7 cellular contexts compared by ENCODE assay signal in the genomic region with DNA sequence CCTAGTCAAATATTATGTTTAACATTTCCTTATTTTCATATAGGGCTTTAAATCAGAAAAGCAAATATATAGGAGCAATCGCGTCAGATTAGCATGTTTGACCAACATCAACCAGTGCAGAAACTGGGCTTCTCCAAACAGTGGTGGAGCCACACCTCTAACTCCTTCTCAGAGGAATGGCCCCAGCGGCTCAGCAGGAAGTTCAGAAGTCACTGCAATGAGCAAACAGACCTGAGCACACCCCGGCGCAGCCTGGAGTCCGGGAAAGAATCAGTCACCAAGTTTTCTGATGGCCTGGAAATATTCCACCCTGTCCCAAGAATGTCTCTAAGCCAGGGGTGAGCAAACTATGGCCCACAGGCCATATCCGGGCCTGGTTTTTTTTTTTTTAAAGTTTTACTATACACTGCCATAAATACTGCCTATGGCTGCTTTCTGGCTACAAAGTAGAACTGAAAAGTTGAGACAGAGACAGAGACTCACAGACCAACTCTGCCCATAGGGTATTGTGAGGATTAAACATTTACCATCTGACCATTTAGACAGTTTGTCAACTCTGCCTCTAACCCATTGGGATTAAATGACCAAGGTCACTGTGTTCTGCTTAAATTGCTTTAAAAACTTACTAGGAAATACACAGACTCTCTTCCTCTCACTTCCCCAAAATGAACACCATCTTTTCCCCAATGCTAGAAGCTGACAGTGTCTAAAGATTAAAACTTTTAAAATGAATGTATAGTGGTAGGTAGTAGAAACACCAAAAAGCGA. TPM values are rescaled to one million over a fixed set of nuclear protein-coding genes. Genes with fewer than 3 reads are reported as not detected.
A peak's percentile ranks its signal among the peaks of the same experiment; 100 is the strongest.
DNase-seq lines count a peak whose midpoint lies in the region; ATAC-seq and TF ChIP-seq lines count a peak whose summit lies in the region.

No MANE protein-coding gene starts in this region.

- no TSS peak for BruUV-seq in HCT116 (replicated peaks; lab: Mats Ljungman, UMichigan)

- H3K79me2 ChIP-seq in HCT116 (ENCODE audit: insufficient read depth, low read length) (peaks cover 76% of the 10 kb centered on the region), fibroblast of lung (ENCODE audit: control insufficient read depth, insufficient read depth, low read length) (peaks cover 4% of the 10 kb centered on the region)

- no peaks in the 10 kb centered on the region for H3K36me3 ChIP-seq in HCT116 (ENCODE audit: control insufficient read depth in 1 of 2, insufficient read depth in 2 of 2, low read length in 2 of 2)
- H3K36me3 ChIP-seq in fibroblast of lung (ENCODE audit: control insufficient read depth, insufficient read depth, low read length) = no peaks in the 10 kb centered on the region
- H3K36me3 ChIP-seq in CD8-positive, alpha-beta T cell (ENCODE audit: insufficient read depth, low read length) = no peaks in the 10 kb centered on the region

- H3K9me3 ChIP-seq in HCT116 (ENCODE audit: control insufficient read depth in 1 of 2, insufficient read depth in 1 of 2, low read depth in 1 of 2, low read length in 2 of 2) = no peaks in the 10 kb centered on the region
- H3K9me3 ChIP-seq in fibroblast of lung (ENCODE audit: control insufficient read depth, insufficient read depth, low read depth, low read length) = no peaks in the 10 kb centered on the region
- H3K9me3 ChIP-seq in CD8-positive, alpha-beta T cell (ENCODE audit: low read length) = no peaks in the 10 kb centered on the region

- CTCF ChIA-PET in HCT116 (lab: Charles Lee) = no interaction called here
- CTCF ChIA-PET in CD8-positive, alpha-beta T cell (lab: Charles Lee) = no interaction called here

- TF ChIP-seq RAD21 in HCT116 (IDR thresholded peaks at IDR 0.05; ENCODE audit: low read depth) = no peak; the same call in 1 of the 2 replicates

- H3K36me3 Mint-ChIP-seq in stimulated activated memory B cell treated with anti-CD40 and anti-IgM and Interleukin-4, amounts not matched to agents 10 μg/mL and 1 μg/mL and 100 μg/mL, for 72 hours = no peaks in the 10 kb centered on the region
- no peaks in the 10 kb centered on the region for H3K36me3 Mint-ChIP-seq in CD8-positive, alpha-beta T cell

- H3K4me3 ChIP-seq in HCT116 (replicated peaks in 1 of 2; ENCODE audit: low read depth in 1 of 2, low read length in 2 of 2) = no peak overlapping the region
- no peak overlapping the region for H3K4me3 ChIP-seq in fibroblast of lung (replicated peaks in 1 of 4; ENCODE audit: control extremely low read depth in 1 of 4, insufficient read depth in 1 of 4, low read depth in 3 of 4, low read length in 4 of 4)
- H3K4me3 ChIP-seq in CD8-positive, alpha-beta T cell (ENCODE audit: low read depth, low read length) = no peak overlapping the region

- H3K4me1 ChIP-seq in HCT116 (ENCODE audit: control insufficient read depth in 1 of 2, insufficient read depth in 2 of 2, low read length in 2 of 2) (peaks cover 17 to 42% of the 10 kb centered on the region in 2 experiments; a peak in 3 of 4 replicates), fibroblast of lung (ENCODE audit: control insufficient read depth, extremely low read depth, insufficient read depth, low read length) (peaks cover 2% of the 10 kb centered on the region)
- H3K4me1 ChIP-seq in CD8-positive, alpha-beta T cell (ENCODE audit: insufficient read depth, low read length) = no peaks in the 10 kb centered on the region

- ATAC-seq in HCT116 = peak; percentile 85
- peak; percentile 56 for ATAC-seq in stimulated activated memory B cell treated with anti-CD40 and anti-IgM and Interleukin-4, amounts not matched to agents 10 μg/mL and 1 μg/mL and 100 μg/mL, for 72 hours
- no peak for ATAC-seq in CD8-positive, alpha-beta T cell

- no peak for TF ChIP-seq POLR2A in HCT116 (IDR thresholded peaks at IDR 0.05; ENCODE audit: borderline replicate concordance, extremely low read depth, insufficient read depth, insufficient read length)

- H3K4me1 Mint-ChIP-seq in stimulated activated memory B cell treated with anti-CD40 and anti-IgM and Interleukin-4, amounts not matched to agents 10 μg/mL and 1 μg/mL and 100 μg/mL, for 72 hours = peaks cover 5% of the 10 kb centered on the region
- no peaks in the 10 kb centered on the region for H3K4me1 Mint-ChIP-seq in CD8-positive, alpha-beta T cell (ENCODE audit: low read depth)

- RAD21 ChIA-PET in HCT116 (lab: Charles Lee; ENCODE audit: low non-redundant PET in 1 of 2, low total read pairs in 2 of 2, uncharacterized antibody in 2 of 2, unreplicated experiment in 2 of 2) = no interaction called here

- POLR2A ChIA-PET in HCT116 (lab: Charles Lee) = no interaction called here
- POLR2A ChIA-PET in CD8-positive, alpha-beta T cell (lab: Charles Lee) = no interaction called here

- H3K9ac ChIP-seq in HCT116 (ENCODE audit: low read length) (peak overlapping the region; percentile 28; the same call in 1 of the 2 replicates), fibroblast of lung (ENCODE audit: insufficient read depth, low read length) (no peak overlapping the region)

- no peaks in the 10 kb centered on the region for H4K20me1 ChIP-seq in HCT116 (ENCODE audit: insufficient read depth)
- H4K20me1 ChIP-seq in fibroblast of lung (ENCODE audit: control insufficient read depth, extremely low read depth, insufficient read depth, low read length) = no peaks in the 10 kb centered on the region

- H3K9me3 Mint-ChIP-seq in stimulated activated memory B cell treated with anti-CD40 and anti-IgM and Interleukin-4, amounts not matched to agents 10 μg/mL and 1 μg/mL and 100 μg/mL, for 72 hours = no peaks in the 10 kb centered on the region
- no peaks in the 10 kb centered on the region for H3K9me3 Mint-ChIP-seq in CD8-positive, alpha-beta T cell

- peak; percentile 33 for DNase-seq in HCT116 (ENCODE audit: low read depth, low spot score)
- peak; percentile 43 for DNase-seq in NCI-H2029 treated with DMSO at 0.1 percent for 48 hours (lab: John Stamatoyannopoulos, UW)
- DNase-seq in fibroblast of lung (ENCODE audit: low read depth in 2 of 2) = peak; percentile 10 to 21
- DNase-seq in EL = no peak
- DNase-seq in CD8-positive, alpha-beta T cell = no peak
- DNase-seq in NAMALWA (ENCODE audit: low spot score) = no peak

- H2AFZ ChIP-seq in HCT116 (ENCODE audit: low read depth, low read length, poor library complexity, severe bottlenecking) (no peak overlapping the region), fibroblast of lung (ENCODE audit: low read length) (no peak overlapping the region)

- H3K27ac Mint-ChIP-seq in stimulated activated memory B cell treated with anti-CD40 and anti-IgM and Interleukin-4, amounts not matched to agents 10 μg/mL and 1 μg/mL and 100 μg/mL, for 72 hours = no peak overlapping the region
- no peak overlapping the region for H3K27ac Mint-ChIP-seq in CD8-positive, alpha-beta T cell

- H3K27ac ChIP-seq in HCT116 (ENCODE audit: low read depth, low read length) = peak overlapping the region; percentile 50
- no peak overlapping the region for H3K27ac ChIP-seq in fibroblast of lung (ENCODE audit: insufficient read depth, low read length)
- no peak overlapping the region for H3K27ac ChIP-seq in CD8-positive, alpha-beta T cell (ENCODE audit: low read depth, low read length)

- H3K4me2 ChIP-seq in HCT116 (ENCODE audit: low read length) (peak overlapping the region; percentile 43), fibroblast of lung (ENCODE audit: extremely low read depth, insufficient read depth, low read length) (no peak overlapping the region)

- TF ChIP-seq CTCF in HCT116 (IDR thresholded peaks at IDR 0.05 in 2 of 3, conservative IDR thresholded peaks at IDR 0.05 in 1 of 3; ENCODE audit: borderline replicate concordance in 1 of 3, insufficient read depth in 1 of 3, low read depth in 2 of 3, low read length in 2 of 3) = no peak
- TF ChIP-seq CTCF in fibroblast of lung (conservative IDR thresholded peaks at IDR 0.05 in 1 of 2, IDR thresholded peaks at IDR 0.05 in 1 of 2; ENCODE audit: low read depth in 1 of 2, low read length in 2 of 2) = no peak
- no peak for TF ChIP-seq CTCF in CD8-positive, alpha-beta T cell (IDR thresholded peaks at IDR 0.05)

- no peak overlapping the region for H3K4me3 Mint-ChIP-seq in stimulated activated memory B cell treated with anti-CD40 and anti-IgM and Interleukin-4, amounts not matched to agents 10 μg/mL and 1 μg/mL and 100 μg/mL, for 72 hours
- H3K4me3 Mint-ChIP-seq in CD8-positive, alpha-beta T cell = no peak overlapping the region

- intact Hi-C loops in HCT116 (cut with micrococcal nuclease) = no loop called here
- intact Hi-C loops in CD8-positive, alpha-beta T cell (cut with DNase I, micrococcal nuclease) = no loop called here

- no peaks in the 10 kb centered on the region for H3K9me2 ChIP-seq in HCT116 (ENCODE audit: insufficient read depth)

- no peaks in the 10 kb centered on the region for H3K27me3 ChIP-seq in HCT116 (ENCODE audit: insufficient read depth, low read length)
- no peaks in the 10 kb centered on the region for H3K27me3 ChIP-seq in fibroblast of lung (ENCODE audit: control insufficient read depth, insufficient read depth, low read length)
- peaks cover 7% of the 10 kb centered on the region for H3K27me3 ChIP-seq in CD8-positive, alpha-beta T cell (ENCODE audit: insufficient read depth, low read length)

- H3K27me3 Mint-ChIP-seq in stimulated activated memory B cell treated with anti-CD40 and anti-IgM and Interleukin-4, amounts not matched to agents 10 μg/mL and 1 μg/mL and 100 μg/mL, for 72 hours = peaks cover 31% of the 10 kb centered on the region
- peaks cover 42% of the 10 kb centered on the region for H3K27me3 Mint-ChIP-seq in CD8-positive, alpha-beta T cell (ENCODE audit: low read depth)

TF ChIP-seq in HCT116, 20 proteins besides CTCF, POLR2A, EP300 and RAD21 (continues in another document):
- TF ChIP-seq TCF7L2 (IDR thresholded peaks at IDR 0.05; ENCODE audit: borderline replicate concordance, extremely low read depth, insufficient read depth, insufficient read length) (no peak), YY1 (IDR thresholded peaks at IDR 0.05; ENCODE audit: extremely low read depth, insufficient replicate concordance, low read depth, low read length) (no peak), ZFX (IDR thresholded peaks at IDR 0.05) (no peak), FOSL1 (IDR thresholded peaks at IDR 0.05; ENCODE audit: low read depth) (no peak)

RNA-seq across cellular contexts. Expression of a gene that starts 5.4 kb away (rescaled TPM):
- 69.8 TPM for total RNA-seq in HCT116 (2021; ENCODE audit: unreplicated experiment)
- polyA plus RNA-seq in HCT116 (2012) = 59.2 and 68.3 TPM in 2 replicates
- 46.7 and 67.3 TPM in 2 replicates for total RNA-seq in fibroblast of lung
- 49.4 and 64.0 TPM in 2 replicates for polyA plus RNA-seq in fibroblast of lung
- 43.2 and 57.5 TPM in 2 replicates for polyA plus RNA-seq in fibroblast of lung (2012)
- polyA minus RNA-seq in fibroblast of lung (ENCODE audit: low replicate concordance) = 14.4 and 15.9 TPM in 2 replicates
- total RNA-seq in CD8-positive, alpha-beta T cell = under 1 TPM; 0.14 to 0.30 TPM

Comparison
In these comparisons a context has a peak if more than half of its experiments do, and no peak if none do; other contexts are left out.
1. DNase-seq: peak in HCT116 (single experiment), NCI-H2029 treated with DMSO at 0.1 percent for 48 hours (single experiment) and fibroblast of lung (2 of 2); none in EL (single experiment), CD8-positive, alpha-beta T cell (0 of 7) and NAMALWA (single experiment).
2. RNA of a gene that starts 5.4 kb away (total RNA-seq): 69.8 TPM in HCT116 (single experiment) and 46.7 to 67.3 TPM in fibroblast of lung; 0.14 to 0.30 TPM in CD8-positive, alpha-beta T cell; every median in the first group is over 10 times any median in the second.